ENCODE assay signal across 9 cellular contexts in genomic region chr5:139262414-139263139, GRCh38. TPM values are rescaled to one million over a fixed set of nuclear protein-coding genes. Genes with fewer than 3 reads are reported as not detected.
DNase-seq lines count a peak whose midpoint lies in the region; ATAC-seq lines count a peak whose summit lies in the region.
"Had no signal": no experiment of that assay in that cellular context is flagged by ENCODE, and none has a peak within 500 bp of the region (broad histone marks: within the 10 kb centered on the region; RNA-seq: fewer than 3 reads in every experiment).

No MANE protein-coding gene starts in this region.

- H3K9me3 ChIP-seq in T-helper 17 cell (ENCODE audit: control insufficient read depth, low read length, poor library complexity, severe bottlenecking) (no peaks in the 10 kb centered on the region), right cardiac atrium (ENCODE audit: control insufficient read depth, low read length) (no peaks in the 10 kb centered on the region)
- H3K9me3 ChIP-seq: neutrophil had no signal

- H3K27me3 Mint-ChIP-seq in T-helper 17 cell = peaks cover 27% of the 10 kb centered on the region

- intact Hi-C loops in right cardiac atrium (cut with DNase I) = loop anchor here (2.0 to 10.0 kb wide), 5 partner anchors 168 to 678 kb away; no protein-coding TSS in a partner anchor

- no peak overlapping the region for H3K4me3 ChIP-seq in right cardiac atrium (ENCODE audit: low read length)

- DNase-seq in G401 (ENCODE audit: low spot score) (peak; percentile 93), NCI-H1694 treated with DMSO at 0.1 percent for 48 hours (lab: John Stamatoyannopoulos, UW) (peak; percentile 85), T-helper 17 cell (peak in 2 of 3 donors; percentile 34 to 38), anterior cingulate cortex (lab: John Stamatoyannopoulos, UW) (peak in 57 of 58 donors; percentile 17 to 94 (median 82)), right cardiac atrium (peak; percentile 90 to 95 (median 95)), retina (peak; percentile 87)

- no peaks in the 10 kb centered on the region for H3K4me1 ChIP-seq in right cardiac atrium (ENCODE audit: control insufficient read depth, insufficient read depth, low read length)

- 28% methylated on average over 9 of the region's 9 CpGs for WGBS in right cardiac atrium

- in situ Hi-C loops in G401 (cut with HindIII; ENCODE audit: low sequenced_read_pairs) = no loop called here

- peak; percentile 76 for ATAC-seq in HG02642 (IDR thresholded peaks at IDR 0.05; ENCODE audit: poor library complexity, unreplicated experiment)
- peak; percentile 97 for ATAC-seq in T-helper 17 cell
- ATAC-seq in right cardiac atrium = peak; percentile 99
- no peak for ATAC-seq in HG03280 (IDR thresholded peaks at IDR 0.05; ENCODE audit: unreplicated experiment)

- no peaks in the 10 kb centered on the region for H3K27me3 ChIP-seq in right cardiac atrium (ENCODE audit: control insufficient read depth, insufficient read depth)
- H3K27me3 ChIP-seq: neutrophil had no signal

- peak overlapping the region; percentile 79 for H3K27ac Mint-ChIP-seq in T-helper 17 cell

- peaks cover 8% of the 10 kb centered on the region for H3K4me1 Mint-ChIP-seq in T-helper 17 cell

- H3K4me3 Mint-ChIP-seq in T-helper 17 cell = no peak overlapping the region

- H3K36me3 Mint-ChIP-seq in T-helper 17 cell (ENCODE audit: low read depth) = peaks cover 5% of the 10 kb centered on the region

- H3K27ac ChIP-seq in right cardiac atrium (ENCODE audit: low read length) = no peak overlapping the region
- H3K27ac ChIP-seq: neutrophil had no signal

RNA-seq across cellular contexts. Expression of gene MATR3, which starts 31.0 kb away (rescaled TPM):
- 251 and 346 TPM in 2 replicates for total RNA-seq in G401 (2014; rRNA removed; shearing (Covaris generic))
- total RNA-seq in T-helper 17 cell (100 to 1,000 TPM; 318 to 325 TPM), right cardiac atrium (100 to 1,000 TPM; 144 to 162 (median 147) TPM)
- polyA plus RNA-seq in right cardiac atrium = 151 TPM

Comparison
In these comparisons a context has a peak if more than half of its experiments do, and no peak if none do; other contexts are left out.
1. DNase-seq: peak in every context shown above with its lines; median percentile 95 in right cardiac atrium; 93 in G401; 87 in retina; 85 in NCI-H1694 treated with DMSO at 0.1 percent for 48 hours; 82 in anterior cingulate cortex; 36 in T-helper 17 cell.